In the genomic region with DNA sequence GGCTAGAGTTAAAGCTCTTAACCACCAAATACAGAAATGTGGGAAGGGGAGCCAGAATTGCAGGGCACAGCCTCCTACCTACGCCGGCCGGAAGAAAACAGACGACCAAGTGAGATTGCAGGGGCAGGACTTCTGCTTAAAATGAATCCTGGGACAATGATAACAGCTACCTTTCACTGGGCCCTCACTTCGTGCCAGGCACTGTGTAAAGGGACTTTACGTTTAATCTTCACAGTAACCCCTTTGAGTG, we compare ENCODE assay signal across 8 cellular contexts. TPM values are rescaled to one million over a fixed set of nuclear protein-coding genes. Genes with fewer than 3 reads are reported as not detected.
DNase-seq lines count a peak whose midpoint lies in the region; ATAC-seq, FAIRE-seq and TF ChIP-seq lines count a peak whose summit lies in the region.

A gene (minus strand): TSS at position 212 of the 250 bp plus-strand sequence. CDS start 6,746 bp downstream, outside the sequence.

- peaks cover 50% of the 10 kb centered on the region for H3K4me1 ChIP-seq in CD4-positive, CD25-positive, alpha-beta regulatory T cell (ENCODE audit: control insufficient read depth, insufficient read depth, low read length, poor library complexity, severe bottlenecking)
- H3K4me1 ChIP-seq in H1 (replicated peaks in 1 of 4; ENCODE audit: control insufficient read depth in 3 of 4, insufficient read depth in 4 of 4, low read length in 3 of 4) (peaks cover 4 to 25% (median 12%) of the 10 kb centered on the region in 4 experiments), neuron (ENCODE audit: insufficient read depth, low read length) (peaks cover 40% of the 10 kb centered on the region)

- peak within 1 kb of the TSS; percentile 83 for H3K4me3 ChIP-seq in CD4-positive, CD25-positive, alpha-beta regulatory T cell (ENCODE audit: low read depth, low read length)
- H3K4me3 ChIP-seq in NB4 (ENCODE audit: low read depth, low read length) (peak within 1 kb of the TSS; percentile 87), H1 (ENCODE audit: extremely low read depth in 1 of 4, insufficient read depth in 2 of 4, low read depth in 3 of 4, low read length in 4 of 4) (peak within 1 kb of the TSS; percentile 69 to 85 (median 78)), neuron (ENCODE audit: low read length) (peak within 1 kb of the TSS; percentile 82)

- no peaks in the 10 kb centered on the region for H3K36me3 ChIP-seq in CD4-positive, CD25-positive, alpha-beta regulatory T cell (ENCODE audit: control insufficient read depth, insufficient read depth, low read length)
- H3K36me3 ChIP-seq in H1 (ENCODE audit: control insufficient read depth in 2 of 4, insufficient read depth in 4 of 4, low read length in 3 of 4) (no peaks in the 10 kb centered on the region), neuron (ENCODE audit: insufficient read depth, low read length) (no peaks in the 10 kb centered on the region)

- H2BK20ac ChIP-seq in H1 (ENCODE audit: low read length) = no peak within 1 kb of the TSS

- H3K9me3 ChIP-seq in CD4-positive, CD25-positive, alpha-beta regulatory T cell (ENCODE audit: control insufficient read depth in 2 of 2, low read length in 2 of 2) = no peaks in the 10 kb centered on the region
- H3K9me3 ChIP-seq in H1 (ENCODE audit: insufficient read depth in 2 of 2, low read depth in 1 of 2, low read length in 1 of 2) = no peaks in the 10 kb centered on the region
- H3K9me3 ChIP-seq in neuron (ENCODE audit: low read length) = no peaks in the 10 kb centered on the region

- H3K23ac ChIP-seq in H1 (ENCODE audit: insufficient read length) = peak within 1 kb of the TSS; percentile 1

- peak within 1 kb of the TSS; percentile 94 to 98 (median 96) for H3K27ac Mint-ChIP-seq in CD4-positive, CD25-positive, alpha-beta regulatory T cell

- peak within 1 kb of the TSS; percentile 76 for H4K91ac ChIP-seq in H1 (replicated peaks; ENCODE audit: insufficient read length, low read length)

- H3K27me3 ChIP-seq in CD4-positive, CD25-positive, alpha-beta regulatory T cell (ENCODE audit: control insufficient read depth, insufficient read depth, low read length) = no peaks in the 10 kb centered on the region
- H3K27me3 ChIP-seq in H1 (replicated peaks in 1 of 4; ENCODE audit: control insufficient read depth in 3 of 4, extremely low read depth in 1 of 4, insufficient read depth in 3 of 4, low read length in 3 of 4) = no peaks in the 10 kb centered on the region
- no peaks in the 10 kb centered on the region for H3K27me3 ChIP-seq in neuron (ENCODE audit: insufficient read depth, low read length)

- peak within 1 kb of the TSS; percentile 85 for H3K27ac ChIP-seq in CD4-positive, CD25-positive, alpha-beta regulatory T cell (ENCODE audit: insufficient read depth, low read length, poor library complexity, severe bottlenecking)
- peak within 1 kb of the TSS; percentile 16; the same call in 1 of the 2 replicates for H3K27ac ChIP-seq in H1 (ENCODE audit: low read depth, low read length)

- POLR2A ChIA-PET in H1 (lab: Charles Lee; ENCODE audit: partially characterized antibody) (interaction anchor here (0.6 to 2.5 kb wide), 6 partner anchors 13 to 247 kb away, joined by 3 to 18 read pairs (median 6); a partner anchor contains a TSS), GM10248 (lab: Yijun Ruan, JAX) (no interaction called here)

- H2BK5ac ChIP-seq in H1 (ENCODE audit: low read depth, low read length) = peak within 1 kb of the TSS; percentile 86; the same call in 1 of the 2 replicates

- no peak for DNase-seq in CD4-positive, CD25-positive, alpha-beta regulatory T cell
- DNase-seq in NB4 (ENCODE audit: low read depth) (no peak), H1 (ENCODE audit: low read depth in 1 of 2, low spot score in 2 of 2) (no peak), NCI-H446 (lab: John Stamatoyannopoulos, UW) (no peak), GM10248 (ENCODE audit: extremely low spot score) (no peak), EL (no peak)

- peaks cover 0 to 34% of the 10 kb centered on the region in 2 experiments; a peak in 2 of 4 replicates for H3K79me2 ChIP-seq in H1 (ENCODE audit: control insufficient read depth in 1 of 2, insufficient read depth in 2 of 2, low read length in 2 of 2)

- FAIRE-seq in H1 (lab: Jason Lieb, UNC) = no peak

- peak within 1 kb of the TSS; percentile 13; the same call in 1 of the 2 replicates for H2BK15ac ChIP-seq in H1 (ENCODE audit: low read length)

- no peak for TF ChIP-seq RAD21 in H1 (IDR thresholded peaks at IDR 0.05 in 1 of 2, conservative IDR thresholded peaks at IDR 0.05 in 1 of 2; ENCODE audit: low read depth in 2 of 2, low read length in 2 of 2)

- peaks cover 16% of the 10 kb centered on the region for H3K23me2 ChIP-seq in H1 (ENCODE audit: low read depth, low read length)

- H3K4ac ChIP-seq in H1 (replicated peaks; ENCODE audit: insufficient read length, low read depth, low read length) = peak within 1 kb of the TSS; percentile 81

- peaks cover 7 to 63% (median 44%) of the 10 kb centered on the region in 4 donors for H3K4me1 Mint-ChIP-seq in CD4-positive, CD25-positive, alpha-beta regulatory T cell

- H2AK5ac ChIP-seq in H1 (ENCODE audit: low read depth, low read length) = no peak within 1 kb of the TSS

- CTCF ChIA-PET in H1 (lab: Charles Lee; ENCODE audit: partially characterized antibody) (interaction anchor here (1.0 to 1.7 kb wide), 4 partner anchors 12 to 127 kb away, joined by 3 to 9 read pairs (median 4); no protein-coding TSS in a partner anchor), GM10248 (lab: Yijun Ruan, JAX) (interaction anchor here (1.0 to 2.5 kb wide), 9 partner anchors 10 to 411 kb away, joined by 3 to 31 read pairs (median 3); a partner anchor contains a TSS)

- peaks cover 5 to 20% of the 10 kb centered on the region in 2 experiments for H4K20me1 ChIP-seq in H1 (replicated peaks in 1 of 2; ENCODE audit: control insufficient read depth in 1 of 2, insufficient read depth in 2 of 2, low read length in 2 of 2)

- H3K18ac ChIP-seq in H1 (ENCODE audit: extremely low read depth, low read length) = peak within 1 kb of the TSS; percentile 96

- peaks cover 4% of the 10 kb centered on the region for H3K27me3 Mint-ChIP-seq in CD4-positive, CD25-positive, alpha-beta regulatory T cell

- TF ChIP-seq EP300 in H1 (IDR thresholded peaks at IDR 0.05; ENCODE audit: borderline replicate concordance in 1 of 2, low read depth in 2 of 2, low read length in 2 of 2) = no peak

- peak within 1 kb of the TSS; percentile 49 for H4K5ac ChIP-seq in H1 (ENCODE audit: insufficient read length, low read depth, low read length)

- H2BK120ac ChIP-seq in H1 (replicated peaks; ENCODE audit: low read depth, low read length) = no peak within 1 kb of the TSS

- H3K14ac ChIP-seq in H1 (ENCODE audit: insufficient read length) = no peak within 1 kb of the TSS

- H2BK12ac ChIP-seq in H1 (ENCODE audit: low read depth, low read length) = peak within 1 kb of the TSS; percentile 91

- 29% methylated on average over 6 of the region's 6 CpGs; no CpG with 5 or more reads in 1 of the 2 experiments for WGBS in H1 (ENCODE audit: extremely low coverage in 1 of 2, insufficient coverage in 1 of 2, insufficient read length in 1 of 2, insufficient replicate concordance in 2 of 2, low coverage in 1 of 2, low lambda C conversion rate in 2 of 2, missing lambda C conversion rate in 1 of 2), 2 experiments

- H3K9ac ChIP-seq in H1 (replicated peaks in 1 of 4; ENCODE audit: extremely low read depth in 1 of 4, low read depth in 3 of 4, low read length in 3 of 4) = peak within 1 kb of the TSS in 3 of 4 experiments; percentile 43 to 74 (median 65); a peak in 6 of 7 replicates

- no peak for TF ChIP-seq POLR2A in NB4 (IDR thresholded peaks at IDR 0.05; ENCODE audit: extremely low read depth, insufficient read length)
- TF ChIP-seq POLR2A in H1 (IDR thresholded peaks at IDR 0.05; ENCODE audit: control extremely low read depth in 1 of 2, low read depth in 2 of 2, low read length in 2 of 2) = no peak; a peak in 1 of 3 replicates

- peak within 1 kb of the TSS; percentile 88; the same call in 1 of the 2 replicates for H4K8ac ChIP-seq in H1 (ENCODE audit: extremely low read depth, insufficient read depth, low read length)

- H3K36me3 Mint-ChIP-seq in CD4-positive, CD25-positive, alpha-beta regulatory T cell = peaks cover 5% of the 10 kb centered on the region

- peak within 1 kb of the TSS; percentile 99 for H2AFZ ChIP-seq in H1 (ENCODE audit: low read length)
- peak within 1 kb of the TSS; percentile 6 for H2AFZ ChIP-seq in neuron (ENCODE audit: low read depth, low read length)

- ATAC-seq in CD4-positive, CD25-positive, alpha-beta regulatory T cell (ENCODE audit: low read depth in 2 of 2) = no peak
- ATAC-seq in HG03025 (IDR thresholded peaks at IDR 0.05; ENCODE audit: low FRiP score, unreplicated experiment) = no peak

- peaks cover 17% of the 10 kb centered on the region for H3K79me1 ChIP-seq in H1 (ENCODE audit: low read depth, low read length)

- TF ChIP-seq CTCF in NB4 (IDR thresholded peaks at IDR 0.05; ENCODE audit: low read depth, low read length) = no peak
- TF ChIP-seq CTCF in H1 (IDR thresholded peaks at IDR 0.05; ENCODE audit: control extremely low read depth in 1 of 3, insufficient read depth in 1 of 3, low read depth in 1 of 3, low read length in 3 of 3) = no peak
- no peak for TF ChIP-seq CTCF in GM10248 (IDR thresholded peaks at IDR 0.05; ENCODE audit: control extremely low read depth, extremely low read depth, low read depth, missing control alignments)

- peak within 1 kb of the TSS; percentile 64 for H3K56ac ChIP-seq in H1 (replicated peaks; ENCODE audit: insufficient read length, low read depth, low read length)

- H3K4me2 ChIP-seq in H1 (ENCODE audit: insufficient read depth in 1 of 2, low read depth in 2 of 2, low read length in 2 of 2) = peak within 1 kb of the TSS; percentile 91 to 94

- H3K4me3 Mint-ChIP-seq in CD4-positive, CD25-positive, alpha-beta regulatory T cell = peak within 1 kb of the TSS; percentile 96 to 99 (median 97)

- no peaks in the 10 kb centered on the region for H3K9me3 Mint-ChIP-seq in CD4-positive, CD25-positive, alpha-beta regulatory T cell

TF ChIP-seq in H1, 55 proteins besides CTCF, POLR2A, EP300 and RAD21 (continues in another document):
- no peak for TF ChIP-seq CBX8 (IDR thresholded peaks at IDR 0.05; ENCODE audit: borderline replicate concordance, low read depth, low read length)

RNA-seq across cellular contexts. Expression of the gene that starts here (rescaled TPM):
- not detected for total RNA-seq in CD4-positive, CD25-positive, alpha-beta regulatory T cell
- polyA plus RNA-seq in CD4-positive, CD25-positive, alpha-beta regulatory T cell = under 1 TPM in 1 of 4 donors, not detected in 3; 0.40 TPM
- not detected in 2 replicates for total RNA-seq in H1 (2021; fragmentation: NEBNext Ultra II Directional; extraction: Animal tissue kit (Norgen Biotek cat#: 25700))
- 0.05 and 0.14 TPM in 2 replicates for polyA plus RNA-seq in H1 (2011; rRNA removed)
- polyA plus RNA-seq in H1 (2011; cell fraction: cytosol; rRNA removed) = 0.19 TPM
- polyA plus RNA-seq in H1 (2011; cell fraction: nucleus; rRNA removed) = 0.16 TPM
- 0.13 to 0.37 TPM in 2 of 4 replicates, not detected in the others for polyA plus RNA-seq in H1 (2012, experiment 1 of 2)
- not detected for polyA plus RNA-seq in H1 (2012, experiment 2 of 2)
- polyA plus RNA-seq in H1 (2013, experiment 1 of 2) = 0.12 TPM
- polyA plus RNA-seq in H1 (2013, experiment 2 of 2) = 0.06 TPM
- 0.82 TPM in 1 of 2 replicates, not detected in the other for polyA minus RNA-seq in H1 (2011; rRNA and poly(A)+ RNA removed)
- not detected for polyA minus RNA-seq in H1 (2011; cell fraction: cytosol; rRNA and poly(A)+ RNA removed)
- polyA minus RNA-seq in H1 (2011; cell fraction: nucleus; rRNA and poly(A)+ RNA removed) = 0.50 TPM
